Comparison of ENCODE assay signal across 8 cellular contexts in genomic region chr5:40834391-40834848, GRCh38. TPM values are rescaled to one million over a fixed set of nuclear protein-coding genes. Genes with fewer than 3 reads are reported as not detected.
DNase-seq lines count a peak whose midpoint lies in the region; ATAC-seq and TF ChIP-seq lines count a peak whose summit lies in the region.

No MANE protein-coding gene starts in this region.

- peak overlapping the region; percentile 78 for H3K9ac ChIP-seq in DND-41 (ENCODE audit: low read depth, low read length)

- H3K4me2 ChIP-seq in DND-41 (ENCODE audit: insufficient read depth, low read length): peak overlapping the region; percentile 66

- DNase-seq in DND-41 (peak; percentile 31), NB4 (ENCODE audit: low read depth) (peak; percentile 54), foreskin keratinocyte (no peak), retinal pigment epithelial cell (ENCODE audit: low read depth) (no peak), cerebellum (ENCODE audit: low spot score) (no peak), glomerular visceral epithelial cell (ENCODE audit: extremely low spot score) (no peak)
- DNase-seq in activated T-helper 9 cell treated with anti-CD3 and anti-CD28 coated beads, Interleukin-2, amount 50 U/mL, for 16 hours (ENCODE audit: low read depth): peak; percentile 23

- peak overlapping the region; percentile 64 to 86 for H3K4me3 ChIP-seq in DND-41 (ENCODE audit: low read depth in 1 of 2, low read length in 2 of 2)
- peak overlapping the region; percentile 87 for H3K4me3 ChIP-seq in NB4 (ENCODE audit: low read depth, low read length)
- H3K4me3 ChIP-seq in retinal pigment epithelial cell (ENCODE audit: low read length): peak overlapping the region; percentile 99

- no peaks in the 10 kb centered on the region for H3K9me3 ChIP-seq in DND-41 (ENCODE audit: insufficient read depth, low read length, severe bottlenecking)

- H2AFZ ChIP-seq in DND-41 (ENCODE audit: low read depth, low read length): peak overlapping the region; percentile 85

- H3K27ac ChIP-seq in DND-41 (ENCODE audit: low read length) (peak overlapping the region; percentile 78), foreskin keratinocyte (peak overlapping the region; percentile 94)

- H3K27me3 ChIP-seq in DND-41 (ENCODE audit: insufficient read depth, low read length, poor library complexity) (no peaks in the 10 kb centered on the region), foreskin keratinocyte (no peaks in the 10 kb centered on the region)

- H3K36me3 ChIP-seq in DND-41 (ENCODE audit: insufficient read depth, low read length): peaks cover 47% of the 10 kb centered on the region

- no peak for ATAC-seq in DND-41 (ENCODE audit: insufficient read depth, low read depth)
- ATAC-seq in foreskin keratinocyte: no peak
- ATAC-seq in HG03196 (IDR thresholded peaks at IDR 0.05; ENCODE audit: unreplicated experiment): no peak

- TF ChIP-seq POLR2A in NB4 (IDR thresholded peaks at IDR 0.05; ENCODE audit: extremely low read depth, insufficient read length): no peak

- H3K4me1 ChIP-seq in DND-41 (ENCODE audit: insufficient read depth, low read length) (peaks cover 26% of the 10 kb centered on the region), foreskin keratinocyte (peaks cover 13% of the 10 kb centered on the region)

- TF ChIP-seq CTCF in DND-41 (IDR thresholded peaks at IDR 0.05; ENCODE audit: borderline replicate concordance, extremely low read depth, low read length, poor library complexity, severe bottlenecking) (no peak), NB4 (IDR thresholded peaks at IDR 0.05; ENCODE audit: low read depth, low read length) (no peak), foreskin keratinocyte (conservative IDR thresholded peaks at IDR 0.05) (no peak), retinal pigment epithelial cell (conservative IDR thresholded peaks at IDR 0.05; ENCODE audit: low read depth, low read length) (no peak)

- H4K20me1 ChIP-seq in DND-41 (ENCODE audit: insufficient read depth, low read length): peaks cover 15% of the 10 kb centered on the region; the same call in 1 of the 2 replicates

- peaks cover 39% of the 10 kb centered on the region for H3K79me2 ChIP-seq in DND-41 (ENCODE audit: insufficient read depth, low read length)

RNA-seq across cellular contexts. Expression of gene RPL37, which starts 0.6 kb away (rescaled TPM):
- total RNA-seq in foreskin keratinocyte: 2,276 and 2,310 TPM in 2 replicates
- 3,531 and 3,737 TPM in 2 replicates for polyA plus RNA-seq in foreskin keratinocyte
- total RNA-seq in cerebellum: 1,050 TPM

RNA-seq across cellular contexts. Expression of gene CARD6, which starts 6.7 kb away (rescaled TPM):
- total RNA-seq in foreskin keratinocyte: 5.7 and 6.4 TPM in 2 replicates
- 2.4 and 2.7 TPM in 2 replicates for polyA plus RNA-seq in foreskin keratinocyte
- total RNA-seq in cerebellum: 0.82 TPM

RNA-seq across cellular contexts. Expression of gene PRKAA1, which starts 36.2 kb away (rescaled TPM):
- total RNA-seq in foreskin keratinocyte: 50.9 and 57.5 TPM in 2 replicates
- 9.1 and 10.6 TPM in 2 replicates for polyA plus RNA-seq in foreskin keratinocyte
- total RNA-seq in cerebellum: 59.7 TPM

Comparison
In these comparisons a context has a peak if more than half of its experiments do, and no peak if none do; other contexts are left out.
1. DNase-seq: peak in DND-41 (single experiment), NB4 (single experiment) and activated T-helper 9 cell treated with anti-CD3 and anti-CD28 coated beads, Interleukin-2, amount 50 U/mL, for 16 hours (single experiment); none in foreskin keratinocyte (0 of 2), retinal pigment epithelial cell (single experiment), cerebellum (single experiment) and glomerular visceral epithelial cell (single experiment).
2. Peak in every context shown above with its lines, with median percentiles within 50 percentile points of each other: H3K4me3 ChIP-seq.